In genomic region chr16:90046971-90047713, GRCh38 we compare ENCODE assay signal across 9 cellular contexts. TPM values are rescaled to one million over a fixed set of nuclear protein-coding genes. Genes with fewer than 3 reads are reported as not detected.
DNase-seq lines count a peak whose midpoint lies in the region; ATAC-seq and TF ChIP-seq lines count a peak whose summit lies in the region.
"Had no signal": no experiment of that assay in that cellular context is flagged by ENCODE, and none has a peak within 500 bp of the region (broad histone marks: within the 10 kb centered on the region; RNA-seq: fewer than 3 reads in every experiment).

No MANE protein-coding gene starts in this region.

- no peak overlapping the region for H3K9ac ChIP-seq in muscle layer of colon (ENCODE audit: low read length)

- TF ChIP-seq CTCF in epithelial cell of proximal tubule (conservative IDR thresholded peaks at IDR 0.05; ENCODE audit: low read depth, low read length): no peak

- H3K27me3 ChIP-seq in MG63: no peaks in the 10 kb centered on the region
- H3K27me3 ChIP-seq in muscle layer of colon (ENCODE audit: control insufficient read depth in 1 of 2, insufficient read depth in 2 of 2, low read length in 2 of 2): peaks cover 0 to 14% of the 10 kb centered on the region in 2 donors

- ATAC-seq in HG03520 (IDR thresholded peaks at IDR 0.05; ENCODE audit: unreplicated experiment): no peak
- no peak for ATAC-seq in GM18907 (IDR thresholded peaks at IDR 0.05; ENCODE audit: unreplicated experiment)
- ATAC-seq: GM12878 had no signal

- no peak overlapping the region for H3K27ac ChIP-seq in muscle layer of colon (ENCODE audit: low read depth, low read length)

- peaks cover 10% of the 10 kb centered on the region for H3K4me1 ChIP-seq in muscle layer of colon (ENCODE audit: insufficient read depth, low read length)

- H3K36me3 ChIP-seq in MG63 (peaks cover 27% of the 10 kb centered on the region), muscle layer of colon (ENCODE audit: insufficient read depth, low read length) (no peaks in the 10 kb centered on the region)

- peak; percentile 59 for DNase-seq in AG08395 (ENCODE audit: low spot score)
- DNase-seq in MG63: peak; percentile 98
- no peak for DNase-seq in epithelial cell of proximal tubule (ENCODE audit: low read depth)
- DNase-seq in dedifferentiated amniotic fluid mesenchymal stem cell (ENCODE audit: extremely low spot score): no peak
- no peak for DNase-seq in SKM-1 (lab: John Stamatoyannopoulos, UW; ENCODE audit: unreplicated experiment)

- H3K4me3 ChIP-seq in MG63 (peak overlapping the region; percentile 53), epithelial cell of proximal tubule (ENCODE audit: low read depth, low read length) (peak overlapping the region; percentile 57), muscle layer of colon (ENCODE audit: low read depth in 1 of 2, low read length in 2 of 2) (peak overlapping the region; percentile 21 to 44)
- H3K4me3 ChIP-seq: GM12878 had no signal

- H3K9me3 ChIP-seq in MG63 (no peaks in the 10 kb centered on the region), muscle layer of colon (ENCODE audit: low read length) (no peaks in the 10 kb centered on the region)

RNA-seq across cellular contexts. Expression of gene DBNDD1, which starts 27.9 kb away (rescaled TPM):
- total RNA-seq in MG63 (2014; rRNA removed; shearing (Covaris generic); ENCODE audit: low replicate concordance): 28.0 and 37.3 TPM in 2 replicates
- 33.1 and 40.7 TPM in 2 replicates for total RNA-seq in epithelial cell of proximal tubule

RNA-seq across cellular contexts. Expression of gene PRDM7, which starts 30.0 kb away (rescaled TPM):
- total RNA-seq in MG63 (2014; rRNA removed; shearing (Covaris generic); ENCODE audit: low replicate concordance): not detected in 2 replicates
- not detected in 2 replicates for total RNA-seq in epithelial cell of proximal tubule
- total RNA-seq: GM12878 had no signal

Comparison
In these comparisons a context has a peak if more than half of its experiments do, and no peak if none do; other contexts are left out.
1. DNase-seq: peak in AG08395 (single experiment) and MG63 (single experiment); none in epithelial cell of proximal tubule (single experiment), dedifferentiated amniotic fluid mesenchymal stem cell (single experiment) and SKM-1 (single experiment).
2. Peak in every context shown above with its lines, with median percentiles within 50 percentile points of each other: H3K4me3 ChIP-seq.